13 cellular contexts compared by ENCODE assay signal in the genomic region with DNA sequence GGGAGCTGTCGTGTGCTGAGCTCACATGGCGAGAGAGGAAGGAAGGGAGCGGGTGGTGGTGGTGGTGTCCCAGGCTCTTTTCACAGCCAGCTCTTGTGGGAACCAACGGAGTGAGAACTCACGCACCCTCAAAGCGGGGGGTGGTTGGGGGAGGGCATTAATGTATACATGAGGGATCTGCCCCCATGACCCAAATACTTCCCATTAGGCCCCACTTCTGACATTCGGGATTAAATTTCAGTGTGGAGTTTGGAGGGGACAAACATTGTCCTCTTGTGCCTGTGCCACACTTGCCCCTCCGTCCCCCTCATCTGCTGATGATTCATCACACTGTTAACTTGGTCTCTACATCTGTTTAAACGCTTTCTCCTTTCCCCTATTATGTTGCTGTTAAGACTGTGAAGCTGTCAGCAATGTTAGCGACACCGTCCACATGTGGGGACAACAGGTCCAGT. TPM values are rescaled to one million over a fixed set of nuclear protein-coding genes. Genes with fewer than 3 reads are reported as not detected.
DNase-seq lines count a peak whose midpoint lies in the region; ATAC-seq lines count a peak whose summit lies in the region.
"Had no signal": no experiment of that assay in that cellular context is flagged by ENCODE, and none has a peak within 500 bp of the region (broad histone marks: within the 10 kb centered on the region; RNA-seq: fewer than 3 reads in every experiment).

No MANE protein-coding gene starts in this region.

- peaks cover 93% of the 10 kb centered on the region for H3K4me1 Mint-ChIP-seq in activated CD8-positive, alpha-beta memory T cell treated with anti-CD3 and anti-CD28 coated beads, Interleukin-2, amount 10 ng/mL, durations not matched to agents 7 days and 5 days
- peaks cover 72% of the 10 kb centered on the region for H3K4me1 Mint-ChIP-seq in T-helper 17 cell
- peaks cover 77 to 83% of the 10 kb centered on the region in 2 donors for H3K4me1 Mint-ChIP-seq in effector memory CD8-positive, alpha-beta T cell (ENCODE audit: low read depth in 2 of 2)

- H3K4me3 Mint-ChIP-seq in activated CD8-positive, alpha-beta memory T cell treated with anti-CD3 and anti-CD28 coated beads, Interleukin-2, amount 10 ng/mL, durations not matched to agents 7 days and 5 days = peak overlapping the region; percentile 61
- H3K4me3 Mint-ChIP-seq in T-helper 17 cell = peak overlapping the region; percentile 92
- peak overlapping the region; percentile 75 to 83 for H3K4me3 Mint-ChIP-seq in effector memory CD8-positive, alpha-beta T cell

- H3K27me3 Mint-ChIP-seq in activated CD8-positive, alpha-beta memory T cell treated with anti-CD3 and anti-CD28 coated beads, Interleukin-2, amount 10 ng/mL, durations not matched to agents 7 days and 5 days = no peaks in the 10 kb centered on the region
- no peaks in the 10 kb centered on the region for H3K27me3 Mint-ChIP-seq in T-helper 17 cell
- H3K27me3 Mint-ChIP-seq in effector memory CD8-positive, alpha-beta T cell = no peaks in the 10 kb centered on the region

- peak overlapping the region; percentile 93 for H3K27ac Mint-ChIP-seq in activated CD8-positive, alpha-beta memory T cell treated with anti-CD3 and anti-CD28 coated beads, Interleukin-2, amount 10 ng/mL, durations not matched to agents 7 days and 5 days
- H3K27ac Mint-ChIP-seq in T-helper 17 cell = peak overlapping the region; percentile 99
- H3K27ac Mint-ChIP-seq in effector memory CD8-positive, alpha-beta T cell = peak overlapping the region; percentile 88 to 96

- no peak for DNase-seq in activated CD8-positive, alpha-beta memory T cell treated with anti-CD3 and anti-CD28 coated beads, Interleukin-2, amount 10 ng/mL, durations not matched to agents 7 days and 5 days
- DNase-seq in activated CD8-positive, alpha-beta memory T cell treated with anti-CD3 and anti-CD28 coated beads for 24 hours = no peak
- DNase-seq in T-helper 17 cell (no peak), SHP77 (lab: John Stamatoyannopoulos, UW) (no peak), middle frontal gyrus (ENCODE audit: extremely low spot score, low spot score) (no peak)
- DNase-seq in effector memory CD8-positive, alpha-beta T cell = no peak
- DNase-seq in stimulated activated naive CD8-positive, alpha-beta T cell treated with anti-CD3 and anti-CD28 coated beads, Interleukin-15, Interleukin-2, amounts not matched to agents 100 U/mL and 50 U/mL, for 24 hours = peak; percentile 28
- DNase-seq: left ventricle myocardium inferior; MG63; NCI-H2107; NK-92 treated with Interleukin-12 subunit alpha and Interleukin-12 subunit beta, amount 100 ng/mL, for 24 hours; SIG-M5 had no signal

- H3K9me3 Mint-ChIP-seq in activated CD8-positive, alpha-beta memory T cell treated with anti-CD3 and anti-CD28 coated beads, Interleukin-2, amount 10 ng/mL, durations not matched to agents 7 days and 5 days (ENCODE audit: low read depth) = no peaks in the 10 kb centered on the region
- H3K9me3 Mint-ChIP-seq in effector memory CD8-positive, alpha-beta T cell = no peaks in the 10 kb centered on the region

- peaks cover 39% of the 10 kb centered on the region for H3K36me3 Mint-ChIP-seq in activated CD8-positive, alpha-beta memory T cell treated with anti-CD3 and anti-CD28 coated beads, Interleukin-2, amount 10 ng/mL, durations not matched to agents 7 days and 5 days
- H3K36me3 Mint-ChIP-seq in T-helper 17 cell (ENCODE audit: low read depth) = no peaks in the 10 kb centered on the region
- H3K36me3 Mint-ChIP-seq in effector memory CD8-positive, alpha-beta T cell (ENCODE audit: insufficient read depth) = peaks cover 28% of the 10 kb centered on the region

- no peak for ATAC-seq in activated CD8-positive, alpha-beta memory T cell treated with anti-CD3 and anti-CD28 coated beads, Interleukin-2, amount 10 ng/mL, durations not matched to agents 7 days and 5 days
- ATAC-seq in T-helper 17 cell = no peak
- peak; percentile 23 for ATAC-seq in effector memory CD8-positive, alpha-beta T cell (replicated peaks)
- ATAC-seq in stimulated activated naive CD8-positive, alpha-beta T cell treated with anti-CD3 and anti-CD28 coated beads, Interleukin-15, Interleukin-2, amounts not matched to agents 100 U/mL and 50 U/mL, for 24 hours = no peak
- ATAC-seq in HG02884 (IDR thresholded peaks at IDR 0.05; ENCODE audit: unreplicated experiment) = no peak

- CTCF ChIA-PET in activated CD8-positive, alpha-beta memory T cell treated with anti-CD3 and anti-CD28 coated beads, Interleukin-2, amount 10 ng/mL, durations not matched to agents 7 days and 5 days (lab: Charles Lee) = interaction anchor here (0.7 to 10.4 kb wide), 4 partner anchors 12 to 55 kb away, joined by 4 to 166 read pairs (median 61); partner anchors contain the start of gene INPP4A

- H3K9me3 ChIP-seq in T-helper 17 cell (ENCODE audit: control insufficient read depth, low read length, poor library complexity, severe bottlenecking) = no peaks in the 10 kb centered on the region
- H3K9me3 ChIP-seq: left ventricle myocardium inferior, MG63 had no signal

RNA-seq across cellular contexts. Expression of gene INPP4A, which starts 22.5 kb away (rescaled TPM):
- total RNA-seq in activated CD8-positive, alpha-beta memory T cell treated with anti-CD3 and anti-CD28 coated beads, Interleukin-2, amount 10 ng/mL, durations not matched to agents 7 days and 5 days = 100 to 1,000 TPM; 144 to 229 TPM
- 100 to 1,000 TPM; 109 to 110 TPM for total RNA-seq in T-helper 17 cell
